Comparison of ENCODE assay signal across 9 cellular contexts in genomic region chr13:48977973-48978372, GRCh38. TPM values are rescaled to one million over a fixed set of nuclear protein-coding genes. Genes with fewer than 3 reads are reported as not detected.
DNase-seq lines count a peak whose midpoint lies in the region; ATAC-seq and TF ChIP-seq lines count a peak whose summit lies in the region.
"Had no signal": no experiment of that assay in that cellular context is flagged by ENCODE, and none has a peak within 500 bp of the region (broad histone marks: within the 10 kb centered on the region; RNA-seq: fewer than 3 reads in every experiment).

No MANE protein-coding gene starts in this region.

- H3K4me3 Mint-ChIP-seq in activated T-cell treated with anti-CD3 and anti-CD28 coated beads, Interleukin-2, amount 50 U/mL, for 4 hours = peak overlapping the region; percentile 96

- H3K9me3 Mint-ChIP-seq in activated T-cell treated with anti-CD3 and anti-CD28 coated beads, Interleukin-2, amount 50 U/mL, for 4 hours = peaks cover 23% of the 10 kb centered on the region

- H3K9me3 ChIP-seq in SJCRH30 (replicated peaks) = peaks cover 14% of the 10 kb centered on the region
- peaks cover 0 to 10% (median 3%) of the 10 kb centered on the region in 4 donors for H3K9me3 ChIP-seq in stomach
- H3K9me3 ChIP-seq in testis = no peaks in the 10 kb centered on the region

- H3K27ac ChIP-seq in SJCRH30 = no peak overlapping the region
- peak overlapping the region in 4 of 5 donors; percentile 97 to 100 (median 99) for H3K27ac ChIP-seq in stomach
- H3K27ac ChIP-seq in testis = no peak overlapping the region

- intact Hi-C loops in stomach (cut with DNase I; ENCODE audit: low total_unique reads) (no loop called here), testis (cut with DNase I; ENCODE audit: low total_unique reads) (no loop called here)

- H3K4me1 Mint-ChIP-seq in activated T-cell treated with anti-CD3 and anti-CD28 coated beads, Interleukin-2, amount 50 U/mL, for 4 hours (ENCODE audit: low read depth) = peaks cover 48% of the 10 kb centered on the region

- no peaks in the 10 kb centered on the region for H3K27me3 Mint-ChIP-seq in activated T-cell treated with anti-CD3 and anti-CD28 coated beads, Interleukin-2, amount 50 U/mL, for 4 hours (ENCODE audit: low read depth)

- peaks cover 21% of the 10 kb centered on the region for H3K36me3 Mint-ChIP-seq in activated T-cell treated with anti-CD3 and anti-CD28 coated beads, Interleukin-2, amount 50 U/mL, for 4 hours (ENCODE audit: insufficient read depth)

- TF ChIP-seq CTCF in foreskin fibroblast (IDR thresholded peaks at IDR 0.05; ENCODE audit: low read depth, low read length) (no peak), stomach (IDR thresholded peaks at IDR 0.05) (no peak), testis (IDR thresholded peaks at IDR 0.05) (no peak)

- H3K27me3 ChIP-seq in SJCRH30 = no peaks in the 10 kb centered on the region
- no peaks in the 10 kb centered on the region for H3K27me3 ChIP-seq in stomach
- no peaks in the 10 kb centered on the region for H3K27me3 ChIP-seq in testis

- peak overlapping the region; percentile 98 for H3K4me3 ChIP-seq in SJCRH30
- H3K4me3 ChIP-seq in foreskin fibroblast (ENCODE audit: low read depth in 1 of 2, low read length in 2 of 2) = peak overlapping the region; percentile 78 to 87
- peak overlapping the region; percentile 78 to 90 (median 84) for H3K4me3 ChIP-seq in stomach
- no peak overlapping the region for H3K4me3 ChIP-seq in testis

- no peak for TF ChIP-seq EP300 in stomach (IDR thresholded peaks at IDR 0.05)

- no peak for ATAC-seq in activated T-cell treated with anti-CD3 and anti-CD28 coated beads, Interleukin-2, amount 50 U/mL, for 4 hours
- ATAC-seq in GM19395 (IDR thresholded peaks at IDR 0.05; ENCODE audit: unreplicated experiment) (no peak), GM18858 (IDR thresholded peaks at IDR 0.05; ENCODE audit: unreplicated experiment) (no peak)

- TF ChIP-seq POLR2A in stomach (IDR thresholded peaks at IDR 0.05) (no peak), testis (IDR thresholded peaks at IDR 0.05) (no peak)

- H3K36me3 ChIP-seq in SJCRH30 (peaks cover 4% of the 10 kb centered on the region; the same call in 1 of the 2 replicates), stomach (no peaks in the 10 kb centered on the region), testis (ENCODE audit: low read depth, missing control alignments) (no peaks in the 10 kb centered on the region)

- H3K4me1 ChIP-seq in SJCRH30 (0 out of 2 replicates have a peak, but pooled peaks cover 3% of the 10 kb centered on the region), stomach (peaks cover 0 to 68% (median 44%) of the 10 kb centered on the region in 4 donors), testis (peaks cover 13% of the 10 kb centered on the region)

- WGBS in stomach, 5 donors = 24 to 40% (median 26%) methylated on average over 3 of the region's 3 CpGs
- 48 to 50% methylated on average over 3 of the region's 3 CpGs for WGBS in testis, 2 donors

- DNase-seq in activated T-cell treated with anti-CD3 and anti-CD28 coated beads, Interleukin-2, amount 50 U/mL, for 4 hours = no peak
- DNase-seq in activated T-cell treated with anti-CD3 and anti-CD28 coated beads for 4 hours = no peak
- no peak for DNase-seq in SJCRH30
- DNase-seq in foreskin fibroblast = peak; percentile 28 to 66
- no peak for DNase-seq in stomach
- DNase-seq in testis = no peak
- DNase-seq: activated naive CD4-positive, alpha-beta T cell treated with Interleukin-2 at 50 U/mL for 16 hours had no signal

RNA-seq across cellular contexts. Expression of gene FNDC3A, which starts 2.3 kb away (rescaled TPM):
- total RNA-seq in activated T-cell treated with anti-CD3 and anti-CD28 coated beads, Interleukin-2, amount 50 U/mL, for 4 hours = 10 to 100 TPM; 32.1 to 37.2 (median 34.2) TPM
- 44.6 and 52.4 TPM in 2 replicates for total RNA-seq in SJCRH30 (2014; rRNA removed; shearing (Covaris generic))
- 100 to 1,000 TPM in 1 of 5 donors, 10 to 100 TPM in 4; 17.7 to 131 (median 52.9) TPM for total RNA-seq in stomach
- 10 to 100 TPM; 13.0 to 20.9 (median 18.7) TPM for polyA plus RNA-seq in stomach
- 10 to 100 TPM; 75.0 to 77.3 TPM for total RNA-seq in testis
- 52.5 TPM for polyA plus RNA-seq in testis (ENCODE audit: insufficient read depth, low read depth, low replicate concordance)

Comparison
In these comparisons a context has a peak if more than half of its experiments do, and no peak if none do; other contexts are left out.
1. DNase-seq: peak in foreskin fibroblast (2 of 2); none in activated T-cell treated with anti-CD3 and anti-CD28 coated beads, Interleukin-2, amount 50 U/mL, for 4 hours (single experiment), activated T-cell treated with anti-CD3 and anti-CD28 coated beads for 4 hours (single experiment), SJCRH30 (0 of 2), stomach (single experiment) and testis (single experiment).
2. H3K27ac ChIP-seq: peak in stomach (4 of 5); none in SJCRH30 (single experiment) and testis (0 of 2).
3. H3K4me3 ChIP-seq: peak in SJCRH30 (single experiment), foreskin fibroblast (2 of 2) and stomach (4 of 4); none in testis (0 of 2).